In genomic region chr10:1213707-1214675, GRCh38 we compare ENCODE assay signal across 12 cellular contexts.
DNase-seq lines count a peak whose midpoint lies in the region; TF ChIP-seq lines count a peak whose summit lies in the region.
"Had no signal": no experiment of that assay in that cellular context is flagged by ENCODE, and none has a peak within 500 bp of the region (broad histone marks: within the 10 kb centered on the region; RNA-seq: fewer than 3 reads in every experiment).

No MANE protein-coding gene starts in this region.

- no peaks in the 10 kb centered on the region for H3K4me1 ChIP-seq in H9 (ENCODE audit: insufficient read depth, low read length)
- H3K4me1 ChIP-seq in endodermal cell (ENCODE audit: control insufficient read depth, insufficient read depth, low read length), result no peaks in the 10 kb centered on the region
- no peaks in the 10 kb centered on the region for H3K4me1 ChIP-seq in neuronal stem cell (ENCODE audit: control insufficient read depth in 2 of 2, insufficient read depth in 1 of 2, low read depth in 1 of 2, low read length in 2 of 2)
- no peaks in the 10 kb centered on the region for H3K4me1 ChIP-seq in PC-9 (replicated peaks; ENCODE audit: insufficient read depth)
- H3K4me1 ChIP-seq: A549 had no signal

- H2BK12ac ChIP-seq in H9 (ENCODE audit: insufficient read length, low read depth, low read length), result no peak overlapping the region
- no peak overlapping the region for H2BK12ac ChIP-seq in neuronal stem cell (ENCODE audit: low read length)

- no peak overlapping the region for H2BK5ac ChIP-seq in H9 (ENCODE audit: insufficient read length, low read length)
- no peak overlapping the region for H2BK5ac ChIP-seq in neuronal stem cell (ENCODE audit: low read length)

- no peak overlapping the region for H3T11ph ChIP-seq in H9 (ENCODE audit: low read length)

- H3K79me2 ChIP-seq in H9 (ENCODE audit: insufficient read depth, low read length) (no peaks in the 10 kb centered on the region), PC-9 (ENCODE audit: low read depth) (no peaks in the 10 kb centered on the region)

- no peaks in the 10 kb centered on the region for H3K36me3 ChIP-seq in endodermal cell (ENCODE audit: control insufficient read depth, insufficient read depth, low read length)
- no peaks in the 10 kb centered on the region for H3K36me3 ChIP-seq in neuronal stem cell (replicated peaks in 1 of 2; ENCODE audit: control insufficient read depth in 2 of 2, insufficient read depth in 2 of 2, low read length in 2 of 2)
- no peaks in the 10 kb centered on the region for H3K36me3 ChIP-seq in PC-9 (ENCODE audit: low read depth)

- peak; percentile 18 for DNase-seq in H9
- peak; percentile 36 for DNase-seq in endodermal cell
- no peak for DNase-seq in neuronal stem cell (ENCODE audit: low spot score)
- DNase-seq in PC-9, result no peak
- DNase-seq in GM03348 (ENCODE audit: low spot score), result no peak
- no peak for DNase-seq in foreskin melanocyte
- DNase-seq: COR-L47, DND-41, GDM1 had no signal

- BruUV-seq in PC-9 (replicated peaks; lab: Mats Ljungman, UMichigan), result no TSS peak

- TF ChIP-seq CTCF in H9 (conservative IDR thresholded peaks at IDR 0.05) (no peak), endodermal cell (conservative IDR thresholded peaks at IDR 0.05) (no peak), PC-9 (conservative IDR thresholded peaks at IDR 0.05) (no peak)

- H4K8ac ChIP-seq in H9 (replicated peaks; ENCODE audit: insufficient read length, low read depth, low read length) (no peak overlapping the region), neuronal stem cell (ENCODE audit: low read depth, low read length) (peak overlapping the region; percentile 84)

- no peaks in the 10 kb centered on the region for H3K79me1 ChIP-seq in H9 (ENCODE audit: insufficient read depth, low read depth, low read length, poor library complexity, severe bottlenecking)
- peaks cover 2% of the 10 kb centered on the region for H3K79me1 ChIP-seq in neuronal stem cell (ENCODE audit: low read depth, low read length)

- H3K23ac ChIP-seq in H9 (ENCODE audit: insufficient read length, low read depth, low read length) (no peak overlapping the region), neuronal stem cell (ENCODE audit: low read depth, low read length, poor library complexity) (peak overlapping the region; percentile 75)

- H4K91ac ChIP-seq in H9 (ENCODE audit: insufficient read length, low read depth, low read length) (no peak overlapping the region), neuronal stem cell (ENCODE audit: low read depth, low read length, poor library complexity) (no peak overlapping the region)

- no peak overlapping the region for H3K4me3 Mint-ChIP-seq in H9
- H3K4me3 Mint-ChIP-seq in endodermal cell, result no peak overlapping the region
- H3K4me3 Mint-ChIP-seq: CD14-positive monocyte; CD8-positive, alpha-beta T cell had no signal

- H3K9me3 ChIP-seq in H9 (ENCODE audit: control insufficient read depth, low read depth, low read length) (no peaks in the 10 kb centered on the region), endodermal cell (ENCODE audit: control insufficient read depth, low read length) (no peaks in the 10 kb centered on the region), neuronal stem cell (replicated peaks in 1 of 2; ENCODE audit: control insufficient read depth in 2 of 2, insufficient read depth in 1 of 2, low read depth in 1 of 2, low read length in 2 of 2) (no peaks in the 10 kb centered on the region), PC-9 (ENCODE audit: insufficient read depth, low read depth) (no peaks in the 10 kb centered on the region)
- H3K9me3 ChIP-seq: A549 had no signal

- H2BK15ac ChIP-seq in H9 (ENCODE audit: low read depth, low read length) (no peak overlapping the region), neuronal stem cell (ENCODE audit: low read length) (no peak overlapping the region)

- no peaks in the 10 kb centered on the region for H3F3A ChIP-seq in PC-9 (ENCODE audit: insufficient read depth, low read depth)

- H2BK20ac ChIP-seq in H9 (ENCODE audit: low read depth, low read length, poor library complexity, severe bottlenecking), result no peak overlapping the region

- H2AFZ ChIP-seq in H9 (ENCODE audit: low read length), result no peak overlapping the region
- no peak overlapping the region for H2AFZ ChIP-seq in neuronal stem cell (ENCODE audit: low read length)
- H2AFZ ChIP-seq in PC-9, result no peak overlapping the region

- H3K9me2 ChIP-seq in PC-9 (ENCODE audit: insufficient read depth), result no peaks in the 10 kb centered on the region

- no peaks in the 10 kb centered on the region for H3K23me2 ChIP-seq in H9 (ENCODE audit: insufficient read length, low read depth, low read length, poor library complexity, severe bottlenecking)

- no peak overlapping the region for H3K56ac ChIP-seq in H9 (ENCODE audit: insufficient read length, low read depth, low read length)

- H3K9me3 Mint-ChIP-seq in H9 (no peaks in the 10 kb centered on the region), endodermal cell (no peaks in the 10 kb centered on the region)
- H3K9me3 Mint-ChIP-seq: CD8-positive, alpha-beta T cell had no signal

- H3K4me1 Mint-ChIP-seq in H9, result no peaks in the 10 kb centered on the region
- H3K4me1 Mint-ChIP-seq in endodermal cell, result no peaks in the 10 kb centered on the region
- H3K4me1 Mint-ChIP-seq: CD14-positive monocyte had no signal

- no peaks in the 10 kb centered on the region for H3K27me3 ChIP-seq in H9 (ENCODE audit: insufficient read depth, low read length)
- no peaks in the 10 kb centered on the region for H3K27me3 ChIP-seq in endodermal cell (ENCODE audit: control insufficient read depth, insufficient read depth, low read length, poor library complexity, severe bottlenecking)
- H3K27me3 ChIP-seq in neuronal stem cell (ENCODE audit: control insufficient read depth in 3 of 3, insufficient read depth in 3 of 3, low read depth in 1 of 3, low read length in 3 of 3), result no peaks in the 10 kb centered on the region
- peaks cover 70% of the 10 kb centered on the region for H3K27me3 ChIP-seq in PC-9 (ENCODE audit: insufficient read depth, low read depth)

- H3K14ac ChIP-seq in H9 (ENCODE audit: insufficient read depth, low read length) (no peak overlapping the region), neuronal stem cell (ENCODE audit: low read length) (no peak overlapping the region)

- POLR2A ChIA-PET in PC-9 (lab: Charles Lee; ENCODE audit: unreplicated experiment), result no interaction called here

- H3K27ac Mint-ChIP-seq in H9 (no peak overlapping the region), endodermal cell (no peak overlapping the region)
- H3K27ac Mint-ChIP-seq: CD14-positive monocyte; CD8-positive, alpha-beta T cell had no signal

- H3K36me3 Mint-ChIP-seq in H9 (ENCODE audit: insufficient read depth in 1 of 3, low read depth in 3 of 3) (peaks cover 0 to under 1% (median 0%) of the 10 kb centered on the region in 3 experiments; a peak in 1 of 7 replicates), endodermal cell (ENCODE audit: low read depth) (no peaks in the 10 kb centered on the region)
- H3K36me3 Mint-ChIP-seq: CD14-positive monocyte; CD8-positive, alpha-beta T cell had no signal

- H3K9ac ChIP-seq in H9 (ENCODE audit: extremely low read depth, insufficient read length, low read length) (no peak overlapping the region), endodermal cell (ENCODE audit: extremely low read depth, low read length, poor library complexity, severe bottlenecking) (no peak overlapping the region), neuronal stem cell (ENCODE audit: low read depth, low read length, poor library complexity) (peak overlapping the region; percentile 45)

- H4K5ac ChIP-seq in H9 (ENCODE audit: insufficient read length, low read depth, low read length), result no peak overlapping the region

- CTCF ChIA-PET in PC-9 (lab: Charles Lee), result no interaction called here

- no CpG with 5 or more reads among the region's 41 CpGs for WGBS in H9 (ENCODE audit: extremely low coverage, insufficient read length, low lambda C conversion rate)
- WGBS in endodermal cell (ENCODE audit: insufficient coverage in 1 of 2, insufficient read length in 1 of 2), 2 experiments, result 91 to 92% methylated on average over 27 to 41 of the region's 41 CpGs
- WGBS in neuronal stem cell (ENCODE audit: extremely low coverage in 2 of 2, insufficient read length in 2 of 2, insufficient replicate concordance in 1 of 2), 2 donors, result no CpG with 5 or more reads among the region's 41 CpGs

- intact Hi-C loops in PC-9 (cut with micrococcal nuclease; ENCODE audit: unreplicated experiment), result no loop called here

- H4K20me1 ChIP-seq in H9 (ENCODE audit: control insufficient read depth, insufficient read depth, insufficient read length) (no peaks in the 10 kb centered on the region), PC-9 (ENCODE audit: insufficient read depth) (no peaks in the 10 kb centered on the region)

- H3K4ac ChIP-seq in H9 (ENCODE audit: low read depth, low read length) (no peak overlapping the region), neuronal stem cell (ENCODE audit: low read length) (peak overlapping the region; percentile 47)

- no peak overlapping the region for H2AK5ac ChIP-seq in H9 (ENCODE audit: insufficient read length, low read length)
- no peak overlapping the region for H2AK5ac ChIP-seq in neuronal stem cell (ENCODE audit: low read depth, low read length)

- H3K27ac ChIP-seq in H9 (ENCODE audit: insufficient read length, low read depth, low read length) (no peak overlapping the region), endodermal cell (ENCODE audit: low read depth, low read length) (no peak overlapping the region), neuronal stem cell (replicated peaks; ENCODE audit: low read length) (no peak overlapping the region), PC-9 (no peak overlapping the region)
- H3K27ac ChIP-seq: A549 had no signal

- no peak overlapping the region for H3K4me2 ChIP-seq in H9 (ENCODE audit: insufficient read depth, insufficient read length, low read length)
- no peak overlapping the region for H3K4me2 ChIP-seq in neuronal stem cell (ENCODE audit: insufficient read depth, low read length, poor library complexity, severe bottlenecking)
- H3K4me2 ChIP-seq in PC-9, result no peak overlapping the region
- H3K4me2 ChIP-seq: A549 had no signal

- no peaks in the 10 kb centered on the region for H3K27me3 Mint-ChIP-seq in H9 (ENCODE audit: low read depth)
- H3K27me3 Mint-ChIP-seq in endodermal cell (ENCODE audit: insufficient read depth), result peaks cover 1% of the 10 kb centered on the region

- H2BK120ac ChIP-seq in H9 (ENCODE audit: low read depth, low read length, poor library complexity, severe bottlenecking) (no peak overlapping the region), neuronal stem cell (ENCODE audit: low read depth, low read length) (no peak overlapping the region)

- H3K4me3 ChIP-seq in endodermal cell (ENCODE audit: low read length) (no peak overlapping the region), neuronal stem cell (ENCODE audit: low read length in 2 of 2) (peak overlapping the region in 1 of 2 donors; percentile 1), PC-9 (no peak overlapping the region)
- H3K4me3 ChIP-seq: A549 had no signal

- no peak overlapping the region for H3K18ac ChIP-seq in H9 (ENCODE audit: insufficient read length, low read depth, low read length)
- peak overlapping the region; percentile 53 for H3K18ac ChIP-seq in neuronal stem cell (ENCODE audit: low read length)

Comparison
In these comparisons a context has a peak if more than half of its experiments do, and no peak if none do; other contexts are left out.
1. DNase-seq: peak in H9 (single experiment) and endodermal cell (single experiment); none in neuronal stem cell (single experiment), PC-9 (0 of 2), GM03348 (single experiment) and foreskin melanocyte (single experiment).